Comparison of ENCODE assay signal across 8 cellular contexts in genomic region chr3:184298759-184299487, GRCh38. TPM values are rescaled to one million over a fixed set of nuclear protein-coding genes. Genes with fewer than 3 reads are reported as not detected.
DNase-seq lines count a peak whose midpoint lies in the region; ATAC-seq and TF ChIP-seq lines count a peak whose summit lies in the region.

PSMD2 (plus strand) TSS chr3:184299241; CDS start chr3:184299267, 26 bp downstream.

- H3K9me3 ChIP-seq in PC-3 (ENCODE audit: low read length), result no peaks in the 10 kb centered on the region
- no peaks in the 10 kb centered on the region for H3K9me3 ChIP-seq in mucosa of descending colon

- BruUV-seq in PC-3 (replicated peaks; lab: Mats Ljungman, UMichigan), result no TSS peak

- H3K9ac ChIP-seq in PC-3 (ENCODE audit: low read length), result peak within 1 kb of the TSS; percentile 98

- peak within 1 kb of the TSS; percentile 98 for H2AFZ ChIP-seq in PC-3 (ENCODE audit: low read length)

- no peaks in the 10 kb centered on the region for H3K27me3 ChIP-seq in PC-3 (ENCODE audit: low read length)

- ATAC-seq in GM21717 (IDR thresholded peaks at IDR 0.05; ENCODE audit: unreplicated experiment), result peak; percentile 90
- peak; percentile 89 for ATAC-seq in PC-3
- ATAC-seq in mucosa of descending colon, result peak; percentile 99

- no peaks in the 10 kb centered on the region for H3K9me2 ChIP-seq in PC-3 (replicated peaks; ENCODE audit: low read length)

- H3K36me3 ChIP-seq in PC-3 (ENCODE audit: low read depth, low read length), result peaks cover 36% of the 10 kb centered on the region
- peaks cover 15% of the 10 kb centered on the region for H3K36me3 ChIP-seq in mucosa of descending colon (ENCODE audit: low read depth)

- H3K79me2 ChIP-seq in PC-3 (ENCODE audit: low read length), result peaks cover 49% of the 10 kb centered on the region

- H3F3A ChIP-seq in PC-3 (ENCODE audit: low read length, unreplicated experiment), result no peaks in the 10 kb centered on the region

- peak within 1 kb of the TSS; percentile 68 for H3K4me3 ChIP-seq in Jurkat, Clone E6-1 (ENCODE audit: low read length)
- H3K4me3 ChIP-seq in PC-3 (ENCODE audit: low read length) (peak within 1 kb of the TSS; percentile 100), mucosa of descending colon (peak within 1 kb of the TSS; percentile 50)

- CTCF ChIA-PET in PC-3 (lab: Charles Lee), result no interaction called here

- intact Hi-C loops in PC-3 (cut with micrococcal nuclease) (loop anchor here (1.0 to 2.0 kb wide), 4 partner anchors 15 to 125 kb away; partner anchors contain the start of genes ALG3, AP2M1, EEF1AKMT4 and EIF4G1), mucosa of descending colon (cut with DNase I, micrococcal nuclease) (no loop called here)

- TF ChIP-seq CTCF in PC-3 (conservative IDR thresholded peaks at IDR 0.05; ENCODE audit: low read depth, low read length), result no peak
- TF ChIP-seq CTCF in mucosa of descending colon (IDR thresholded peaks at IDR 0.05), result no peak

- peak within 1 kb of the TSS; percentile 94 for H3K4me2 ChIP-seq in PC-3 (ENCODE audit: low read length)

- POLR2A ChIA-PET in PC-3 (lab: Charles Lee; ENCODE audit: unreplicated experiment), result interaction anchor here (0.6 kb wide), 1 partner anchor 55 kb away, joined by 3 read pairs; no protein-coding TSS in a partner anchor

- H4K20me1 ChIP-seq in PC-3 (ENCODE audit: low read length), result peaks cover 35% of the 10 kb centered on the region

- DNase-seq in DMS153 treated with DMSO at 0.1 percent for 48 hours (lab: John Stamatoyannopoulos, UW; ENCODE audit: unreplicated experiment) (peak; percentile 87), PC-3 (peak; percentile 97), activated T-cell treated with anti-CD3 and anti-CD28 coated beads for 48 hours (ENCODE audit: low read depth) (peak; percentile 98), epithelial cell of prostate (ENCODE audit: low read depth, low spot score) (peak; percentile 70), mucosa of descending colon (peak; percentile 98 to 99 (median 99))
- peak; percentile 91 for DNase-seq in Jurkat, Clone E6-1 (ENCODE audit: low read depth, low spot score)
- peak; percentile 91 to 97 for DNase-seq in stimulated activated CD8-positive, alpha-beta memory T cell treated with anti-CD3 and anti-CD28 coated beads, Interleukin-4, amount 100 ng/mL, for 1 hour (ENCODE audit: low read depth in 2 of 2, low spot score in 1 of 2)

- peak within 1 kb of the TSS; percentile 80 for H3K27ac ChIP-seq in PC-3 (ENCODE audit: low read length)
- peak within 1 kb of the TSS; percentile 95 for H3K27ac ChIP-seq in epithelial cell of prostate

- H3K4me1 ChIP-seq in PC-3 (ENCODE audit: insufficient read depth, low read length) (peaks cover 20% of the 10 kb centered on the region), mucosa of descending colon (ENCODE audit: low read depth) (peaks cover 11% of the 10 kb centered on the region)

RNA-seq across cellular contexts. Expression of gene PSMD2, which starts in this region (rescaled TPM):
- 378 TPM for polyA plus RNA-seq in Jurkat, Clone E6-1 (2012; ENCODE audit: insufficient read depth, insufficient read length)
- total RNA-seq in PC-3 (2014; rRNA removed) (1,057 and 1,393 TPM in 2 replicates), mucosa of descending colon (100 to 1,000 TPM; 160 to 223 (median 176) TPM)

Comparison
In these comparisons a context has a peak if more than half of its experiments do, and no peak if none do; other contexts are left out.
1. Peak in every context shown above with its lines: DNase-seq, ATAC-seq, H3K4me3 ChIP-seq and H3K27ac ChIP-seq.
2. H3K4me3 ChIP-seq: peak in every context shown above with its lines; median percentile 100 in PC-3; 68 in Jurkat, Clone E6-1; 50 in mucosa of descending colon.